ENCODE assay signal across 1 cellular context in the genomic region with DNA sequence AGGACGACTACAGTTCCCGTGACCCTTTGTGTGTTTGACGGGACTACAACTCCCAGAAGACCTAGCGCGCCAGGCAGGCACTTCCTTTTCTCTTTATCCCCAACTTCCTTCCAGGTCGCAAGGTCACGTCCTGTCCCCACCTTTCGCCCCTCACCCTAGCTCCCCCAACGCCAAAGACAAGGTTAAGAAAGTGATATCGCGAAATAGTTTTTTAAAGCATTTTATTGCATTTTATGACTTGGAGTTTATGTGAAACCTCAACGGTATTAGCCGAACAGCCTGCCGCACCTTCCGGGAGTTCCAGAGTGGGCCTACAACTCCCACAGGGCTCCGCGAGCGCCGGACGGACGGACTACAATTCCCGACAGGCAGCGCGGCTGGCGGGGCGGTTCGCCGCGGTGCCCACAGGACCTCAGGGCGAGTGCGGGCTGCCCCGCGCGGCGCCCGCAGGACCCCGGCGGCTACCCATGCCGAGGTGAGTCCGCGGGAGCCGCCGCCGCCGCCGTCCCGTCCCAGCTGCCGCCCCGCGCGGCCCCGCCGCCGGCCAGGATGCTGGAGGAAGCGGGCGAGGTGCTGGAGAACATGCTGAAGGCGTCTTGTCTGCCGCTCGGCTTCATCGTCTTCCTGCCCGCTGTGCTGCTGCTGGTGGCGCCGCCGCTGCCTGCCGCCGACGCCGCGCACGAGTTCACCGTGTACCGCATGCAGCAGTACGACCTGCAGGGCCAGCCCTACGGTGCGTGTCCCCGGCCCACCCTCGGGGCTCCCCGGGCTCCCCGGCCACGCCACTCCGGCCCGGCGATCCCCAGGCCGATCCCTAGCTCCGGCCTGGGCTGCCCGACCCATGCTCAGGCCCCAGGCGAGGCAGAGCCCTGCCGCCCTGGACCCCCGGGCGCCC.
TF ChIP-seq lines count a peak whose summit lies in the region.

A gene with protein sequence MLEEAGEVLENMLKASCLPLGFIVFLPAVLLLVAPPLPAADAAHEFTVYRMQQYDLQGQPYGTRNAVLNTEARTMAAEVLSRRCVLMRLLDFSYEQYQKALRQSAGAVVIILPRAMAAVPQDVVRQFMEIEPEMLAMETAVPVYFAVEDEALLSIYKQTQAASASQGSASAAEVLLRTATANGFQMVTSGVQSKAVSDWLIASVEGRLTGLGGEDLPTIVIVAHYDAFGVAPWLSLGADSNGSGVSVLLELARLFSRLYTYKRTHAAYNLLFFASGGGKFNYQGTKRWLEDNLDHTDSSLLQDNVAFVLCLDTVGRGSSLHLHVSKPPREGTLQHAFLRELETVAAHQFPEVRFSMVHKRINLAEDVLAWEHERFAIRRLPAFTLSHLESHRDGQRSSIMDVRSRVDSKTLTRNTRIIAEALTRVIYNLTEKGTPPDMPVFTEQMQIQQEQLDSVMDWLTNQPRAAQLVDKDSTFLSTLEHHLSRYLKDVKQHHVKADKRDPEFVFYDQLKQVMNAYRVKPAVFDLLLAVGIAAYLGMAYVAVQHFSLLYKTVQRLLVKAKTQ (plus strand): TSS at position 449 of the 895 bp plus-strand sequence. CDS start 101 bp downstream, at position 550.

TF ChIP-seq in GM12878, 131 proteins besides CTCF, POLR2A, EP300 and RAD21 (continued from another document):
- TF ChIP-seq NBN (IDR thresholded peaks at IDR 0.05) = no peak; the same call in none of the 2 replicates
- 0 out of 2 replicates have a peak, but pooled peaks have one; percentile 32 for TF ChIP-seq STAT1 (conservative IDR thresholded peaks at IDR 0.05)
- TF ChIP-seq CHD4 (IDR thresholded peaks at IDR 0.05) = no peak
- TF ChIP-seq CHD1 (IDR thresholded peaks at IDR 0.05; ENCODE audit: low read depth, low read length) = no peak
- peak; percentile 89 for TF ChIP-seq HCFC1 (IDR thresholded peaks at IDR 0.05; ENCODE audit: low read length)
- TF ChIP-seq KDM1A (IDR thresholded peaks at IDR 0.05; ENCODE audit: borderline replicate concordance) = no peak
- no peak for TF ChIP-seq PAX5 (IDR thresholded peaks at IDR 0.05; ENCODE audit: borderline replicate concordance, low read depth, low read length)
- TF ChIP-seq, protein P1, sequence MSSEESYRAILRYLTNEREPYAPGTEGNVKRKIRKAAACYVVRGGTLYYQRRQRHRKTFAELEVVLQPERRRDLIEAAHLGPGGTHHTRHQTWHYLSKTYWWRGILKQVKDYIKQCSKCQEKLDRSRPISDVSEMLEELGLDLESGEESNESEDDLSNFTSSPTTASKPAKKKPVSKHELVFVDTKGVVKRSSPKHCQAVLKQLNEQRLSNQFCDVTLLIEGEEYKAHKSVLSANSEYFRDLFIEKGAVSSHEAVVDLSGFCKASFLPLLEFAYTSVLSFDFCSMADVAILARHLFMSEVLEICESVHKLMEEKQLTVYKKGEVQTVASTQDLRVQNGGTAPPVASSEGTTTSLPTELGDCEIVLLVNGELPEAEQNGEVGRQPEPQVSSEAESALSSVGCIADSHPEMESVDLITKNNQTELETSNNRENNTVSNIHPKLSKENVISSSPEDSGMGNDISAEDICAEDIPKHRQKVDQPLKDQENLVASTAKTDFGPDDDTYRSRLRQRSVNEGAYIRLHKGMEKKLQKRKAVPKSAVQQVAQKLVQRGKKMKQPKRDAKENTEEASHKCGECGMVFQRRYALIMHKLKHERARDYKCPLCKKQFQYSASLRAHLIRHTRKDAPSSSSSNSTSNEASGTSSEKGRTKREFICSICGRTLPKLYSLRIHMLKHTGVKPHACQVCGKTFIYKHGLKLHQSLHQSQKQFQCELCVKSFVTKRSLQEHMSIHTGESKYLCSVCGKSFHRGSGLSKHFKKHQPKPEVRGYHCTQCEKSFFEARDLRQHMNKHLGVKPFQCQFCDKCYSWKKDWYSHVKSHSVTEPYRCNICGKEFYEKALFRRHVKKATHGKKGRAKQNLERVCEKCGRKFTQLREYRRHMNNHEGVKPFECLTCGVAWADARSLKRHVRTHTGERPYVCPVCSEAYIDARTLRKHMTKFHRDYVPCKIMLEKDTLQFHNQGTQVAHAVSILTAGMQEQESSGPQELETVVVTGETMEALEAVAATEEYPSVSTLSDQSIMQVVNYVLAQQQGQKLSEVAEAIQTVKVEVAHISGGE (CRISPR knock-in tag; IDR thresholded peaks at IDR 0.05) = peak; percentile 10; the same call in 1 of the 2 replicates
- peak; percentile 68; the same call in 1 of the 2 replicates for TF ChIP-seq DPF2 (IDR thresholded peaks at IDR 0.05)
- no peak for TF ChIP-seq FOXM1 (IDR thresholded peaks at IDR 0.05; ENCODE audit: low read depth, low read length)
- peak; percentile 71 for TF ChIP-seq BACH1 (IDR thresholded peaks at IDR 0.05; ENCODE audit: borderline replicate concordance)
- TF ChIP-seq NR2F1 (conservative IDR thresholded peaks at IDR 0.05) = peak; percentile 100
- TF ChIP-seq BCL11A (IDR thresholded peaks at IDR 0.05; ENCODE audit: low read depth, low read length) = no peak
- TF ChIP-seq JUND (IDR thresholded peaks at IDR 0.05; ENCODE audit: low read depth, low read length) = no peak
- TF ChIP-seq, protein P2, sequence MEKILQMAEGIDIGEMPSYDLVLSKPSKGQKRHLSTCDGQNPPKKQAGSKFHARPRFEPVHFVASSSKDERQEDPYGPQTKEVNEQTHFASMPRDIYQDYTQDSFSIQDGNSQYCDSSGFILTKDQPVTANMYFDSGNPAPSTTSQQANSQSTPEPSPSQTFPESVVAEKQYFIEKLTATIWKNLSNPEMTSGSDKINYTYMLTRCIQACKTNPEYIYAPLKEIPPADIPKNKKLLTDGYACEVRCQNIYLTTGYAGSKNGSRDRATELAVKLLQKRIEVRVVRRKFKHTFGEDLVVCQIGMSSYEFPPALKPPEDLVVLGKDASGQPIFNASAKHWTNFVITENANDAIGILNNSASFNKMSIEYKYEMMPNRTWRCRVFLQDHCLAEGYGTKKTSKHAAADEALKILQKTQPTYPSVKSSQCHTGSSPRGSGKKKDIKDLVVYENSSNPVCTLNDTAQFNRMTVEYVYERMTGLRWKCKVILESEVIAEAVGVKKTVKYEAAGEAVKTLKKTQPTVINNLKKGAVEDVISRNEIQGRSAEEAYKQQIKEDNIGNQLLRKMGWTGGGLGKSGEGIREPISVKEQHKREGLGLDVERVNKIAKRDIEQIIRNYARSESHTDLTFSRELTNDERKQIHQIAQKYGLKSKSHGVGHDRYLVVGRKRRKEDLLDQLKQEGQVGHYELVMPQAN (conservative IDR thresholded peaks at IDR 0.05) = peak; percentile 92
- no peak for TF ChIP-seq JUNB (IDR thresholded peaks at IDR 0.05)
- no peak for TF ChIP-seq YBX1 (IDR thresholded peaks at IDR 0.05)
- TF ChIP-seq KLF5 (IDR thresholded peaks at IDR 0.05; ENCODE audit: partially characterized antibody) = no peak
- TF ChIP-seq MEF2A (IDR thresholded peaks at IDR 0.05; ENCODE audit: insufficient read depth, low read depth, low read length) = 0 out of 2 replicates have a peak, but pooled peaks have one; percentile 10
- TF ChIP-seq, protein P3, sequence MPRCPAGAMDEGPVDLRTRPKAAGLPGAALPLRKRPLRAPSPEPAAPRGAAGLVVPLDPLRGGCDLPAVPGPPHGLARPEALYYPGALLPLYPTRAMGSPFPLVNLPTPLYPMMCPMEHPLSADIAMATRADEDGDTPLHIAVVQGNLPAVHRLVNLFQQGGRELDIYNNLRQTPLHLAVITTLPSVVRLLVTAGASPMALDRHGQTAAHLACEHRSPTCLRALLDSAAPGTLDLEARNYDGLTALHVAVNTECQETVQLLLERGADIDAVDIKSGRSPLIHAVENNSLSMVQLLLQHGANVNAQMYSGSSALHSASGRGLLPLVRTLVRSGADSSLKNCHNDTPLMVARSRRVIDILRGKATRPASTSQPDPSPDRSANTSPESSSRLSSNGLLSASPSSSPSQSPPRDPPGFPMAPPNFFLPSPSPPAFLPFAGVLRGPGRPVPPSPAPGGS (IDR thresholded peaks at IDR 0.05; ENCODE audit: borderline replicate concordance, insufficient read depth, low read depth, low read length, poor library complexity, severe bottlenecking) = no peak
- TF ChIP-seq CREB1 (IDR thresholded peaks at IDR 0.05; ENCODE audit: low read depth) = peak; percentile 49
- TF ChIP-seq HDAC2 (IDR thresholded peaks at IDR 0.05) = no peak
- no peak for TF ChIP-seq ZNF384 (IDR thresholded peaks at IDR 0.05; ENCODE audit: borderline replicate concordance, low read depth, low read length)
- no peak for TF ChIP-seq BRCA1 (IDR thresholded peaks at IDR 0.05; ENCODE audit: low read depth, low read length)
- no peak for TF ChIP-seq ZZZ3 (IDR thresholded peaks at IDR 0.05; ENCODE audit: control insufficient read depth, insufficient read length, low read depth)
- TF ChIP-seq IRF3 (IDR thresholded peaks at IDR 0.05) = no peak
- no peak for TF ChIP-seq BMI1 (IDR thresholded peaks at IDR 0.05; ENCODE audit: borderline replicate concordance)
- 0 out of 2 replicates have a peak, but pooled peaks have one; percentile 22 for TF ChIP-seq ELK1 (IDR thresholded peaks at IDR 0.05; ENCODE audit: low read depth, low read length)
- TF ChIP-seq, protein P4, sequence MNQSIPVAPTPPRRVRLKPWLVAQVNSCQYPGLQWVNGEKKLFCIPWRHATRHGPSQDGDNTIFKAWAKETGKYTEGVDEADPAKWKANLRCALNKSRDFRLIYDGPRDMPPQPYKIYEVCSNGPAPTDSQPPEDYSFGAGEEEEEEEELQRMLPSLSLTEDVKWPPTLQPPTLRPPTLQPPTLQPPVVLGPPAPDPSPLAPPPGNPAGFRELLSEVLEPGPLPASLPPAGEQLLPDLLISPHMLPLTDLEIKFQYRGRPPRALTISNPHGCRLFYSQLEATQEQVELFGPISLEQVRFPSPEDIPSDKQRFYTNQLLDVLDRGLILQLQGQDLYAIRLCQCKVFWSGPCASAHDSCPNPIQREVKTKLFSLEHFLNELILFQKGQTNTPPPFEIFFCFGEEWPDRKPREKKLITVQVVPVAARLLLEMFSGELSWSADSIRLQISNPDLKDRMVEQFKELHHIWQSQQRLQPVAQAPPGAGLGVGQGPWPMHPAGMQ (IDR thresholded peaks at IDR 0.05; ENCODE audit: borderline replicate concordance) = peak; percentile 92
- peak; percentile 99 for TF ChIP-seq GABPA (IDR thresholded peaks at IDR 0.05; ENCODE audit: low read depth)
- peak; percentile 72 for TF ChIP-seq E4F1 (IDR thresholded peaks at IDR 0.05; ENCODE audit: borderline replicate concordance, partially characterized antibody)
- TF ChIP-seq MEF2B (IDR thresholded peaks at IDR 0.05; ENCODE audit: partially characterized antibody, poor library complexity, severe bottlenecking) = peak; percentile 31
- TF ChIP-seq SMAD5 (IDR thresholded peaks at IDR 0.05; ENCODE audit: low read depth) = no peak
- TF ChIP-seq ZNF24 (IDR thresholded peaks at IDR 0.05) = peak; percentile 7; the same call in 1 of the 2 replicates
- peak; percentile 73 for TF ChIP-seq MXI1 (IDR thresholded peaks at IDR 0.05; ENCODE audit: low read depth, low read length)
- peak; percentile 72; the same call in 1 of the 2 replicates for TF ChIP-seq ESRRA (IDR thresholded peaks at IDR 0.05; ENCODE audit: low read length)
- TF ChIP-seq NFIC (IDR thresholded peaks at IDR 0.05; ENCODE audit: low read depth, low read length) = no peak
